19 cellular contexts compared by ENCODE assay signal in the genomic region with DNA sequence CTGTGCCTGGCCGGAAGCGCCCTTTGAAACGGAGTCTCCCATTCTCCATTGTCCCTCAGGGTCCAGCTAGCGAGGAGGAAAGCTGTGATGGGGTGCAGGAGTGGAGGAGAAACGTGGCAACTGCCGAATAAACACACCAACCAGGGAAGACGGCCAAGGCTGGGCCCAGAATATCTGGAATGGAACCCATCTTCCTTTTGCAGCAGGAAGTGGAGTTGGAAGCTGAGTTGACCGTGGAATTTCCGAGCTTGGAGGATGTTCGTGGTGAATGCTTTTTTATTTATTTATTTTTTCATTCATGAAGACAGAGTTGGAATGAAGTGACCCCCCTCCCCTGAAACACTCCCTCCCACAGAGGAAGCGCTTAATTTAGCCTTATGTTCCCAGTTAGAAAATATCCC.
"Had no signal": no experiment of that assay in that cellular context is flagged by ENCODE, and none has a peak within 500 bp of the region (broad histone marks: within the 10 kb centered on the region; RNA-seq: fewer than 3 reads in every experiment).

No MANE protein-coding gene starts in this region.

- H2AFZ ChIP-seq: hepatocyte had no signal

- H3K36me3 ChIP-seq: cardiac muscle cell, gastroesophageal sphincter, lower lobe of right lung, prostate gland, upper lobe of left lung had no signal

- H3K4me1 ChIP-seq: gastroesophageal sphincter, lower lobe of right lung, prostate gland, upper lobe of left lung had no signal

- DNase-seq: activated CD4-positive, alpha-beta memory T cell treated with anti-CD3 and anti-CD28 coated beads, Interleukin-2, amount 10 ng/mL, durations not matched to agents 7 days and 5 days; activated CD4-positive, alpha-beta T cell treated with anti-CD3 and anti-CD28 coated beads for 36 hours; activated T-cell treated with anti-CD3 and anti-CD28 coated beads, Interleukin-2, amount 50 U/mL, for 48 hours; aorta; effector CD4-positive, alpha-beta T cell; kidney; lower lobe of right lung; mucosa of descending colon; natural killer cell; nucleus accumbens; stimulated activated CD4-positive, alpha-beta T cell treated with anti-CD3 and anti-CD28 coated beads, Interleukin-4, amount 100 ng/mL, for 1 hour; stimulated activated CD8-positive, alpha-beta memory T cell treated with anti-CD3 and anti-CD28 coated beads, Interleukin-4, amount 100 ng/mL, for 48 hours; T1000; upper lobe of left lung had no signal

- H3K4me3 ChIP-seq: cardiac muscle cell, gastroesophageal sphincter, hepatocyte, lower lobe of right lung, mucosa of descending colon, prostate gland, upper lobe of left lung had no signal

- H3K79me2 ChIP-seq: hepatocyte had no signal

- H3K27me3 ChIP-seq: cardiac muscle cell, hepatocyte, upper lobe of left lung had no signal

- H3K9me3 ChIP-seq: gastroesophageal sphincter, lower lobe of right lung, mucosa of descending colon, prostate gland, upper lobe of left lung had no signal

- H3K4me2 ChIP-seq: hepatocyte had no signal

- H3K27ac ChIP-seq: cardiac muscle cell, gastroesophageal sphincter, hepatocyte, lower lobe of right lung, prostate gland, VCaP had no signal

- ATAC-seq: activated CD4-positive, alpha-beta T cell treated with anti-CD3 and anti-CD28 coated beads for 36 hours; gastroesophageal sphincter; lower lobe of right lung; mucosa of descending colon; natural killer cell had no signal
